8 cellular contexts compared by ENCODE assay signal in genomic region chr12:12725086-12725955, GRCh38. TPM values are rescaled to one million over a fixed set of nuclear protein-coding genes. Genes with fewer than 3 reads are reported as not detected.
A peak's percentile ranks its signal among the peaks of the same experiment; 100 is the strongest.
DNase-seq lines count a peak whose midpoint lies in the region; ATAC-seq and TF ChIP-seq lines count a peak whose summit lies in the region.

No MANE protein-coding gene starts in this region.

- in situ Hi-C loops in G401 (cut with HindIII; ENCODE audit: low sequenced_read_pairs), result no loop called here
- in situ Hi-C loops in HAP-1 (cut with MboI; ENCODE audit: low sequenced_read_pairs), result no loop called here

- no peaks in the 10 kb centered on the region for H3K27me3 ChIP-seq in HAP-1 (ENCODE audit: low read depth)
- H3K27me3 ChIP-seq in MG63, result no peaks in the 10 kb centered on the region
- no peaks in the 10 kb centered on the region for H3K27me3 ChIP-seq in foreskin keratinocyte
- no peaks in the 10 kb centered on the region for H3K27me3 ChIP-seq in neuron (ENCODE audit: insufficient read depth, low read length)

- peak; percentile 73 for ATAC-seq in foreskin keratinocyte

- peaks cover 24% of the 10 kb centered on the region for H3K36me3 ChIP-seq in HAP-1 (replicated peaks)
- peaks cover 41% of the 10 kb centered on the region for H3K36me3 ChIP-seq in MG63
- peaks cover 31% of the 10 kb centered on the region for H3K36me3 ChIP-seq in neuron (ENCODE audit: insufficient read depth, low read length)

- H3K27ac ChIP-seq in foreskin keratinocyte, result peak overlapping the region; percentile 93

- no peaks in the 10 kb centered on the region for H3K9me3 ChIP-seq in HAP-1
- H3K9me3 ChIP-seq in MG63, result no peaks in the 10 kb centered on the region
- H3K9me3 ChIP-seq in neuron (ENCODE audit: low read length), result no peaks in the 10 kb centered on the region

- H3K4me3 ChIP-seq in HAP-1 (peak overlapping the region; percentile 72), MG63 (peak overlapping the region; percentile 87), neuron (ENCODE audit: low read length) (peak overlapping the region; percentile 77)

- peak overlapping the region; percentile 12 for H2AFZ ChIP-seq in neuron (ENCODE audit: low read depth, low read length)

- H3K4me1 ChIP-seq in HAP-1 (peaks cover 23% of the 10 kb centered on the region), foreskin keratinocyte (peaks cover 25% of the 10 kb centered on the region), neuron (ENCODE audit: insufficient read depth, low read length) (peaks cover 31% of the 10 kb centered on the region)

- TF ChIP-seq CTCF in foreskin keratinocyte (conservative IDR thresholded peaks at IDR 0.05), result no peak

- DNase-seq in G401 (ENCODE audit: low spot score) (peak; percentile 99), HAP-1 (ENCODE audit: low spot score in 2 of 2) (peak; percentile 96 to 97), MG63 (peak; percentile 97), SHP77 treated with DMSO at 0.1 percent for 48 hours (lab: John Stamatoyannopoulos, UW) (peak; percentile 65), foreskin keratinocyte (peak; percentile 93 to 97), stromal cell of bone marrow (ENCODE audit: low read depth) (peak; percentile 98)
- DNase-seq in activated gamma-delta T cell treated with anti-CD3 and anti-CD28 coated beads, Interleukin-2, amount 50 U/mL, for 16 hours (ENCODE audit: low read depth), result peak; percentile 85

RNA-seq across cellular contexts. Expression of gene CDKN1B, which starts 8.2 kb away (rescaled TPM):
- 65.6 and 81.7 TPM in 2 replicates for total RNA-seq in G401 (2014; rRNA removed; shearing (Covaris generic))
- 35.1 and 57.9 TPM in 2 replicates for total RNA-seq in MG63 (2014; rRNA removed; shearing (Covaris generic); ENCODE audit: low replicate concordance)
- total RNA-seq in foreskin keratinocyte, result 14.0 and 15.6 TPM in 2 replicates
- polyA plus RNA-seq in foreskin keratinocyte, result 7.3 and 9.1 TPM in 2 replicates

RNA-seq across cellular contexts. Expression of gene GPR19, which starts 29.3 kb away (rescaled TPM):
- total RNA-seq in G401 (2014; rRNA removed; shearing (Covaris generic)), result 1.0 and 1.3 TPM in 2 replicates
- total RNA-seq in MG63 (2014; rRNA removed; shearing (Covaris generic); ENCODE audit: low replicate concordance), result 0.59 TPM in 1 of 2 replicates, not detected in the other
- 0.60 and 0.68 TPM in 2 replicates for total RNA-seq in foreskin keratinocyte
- 0.36 and 0.51 TPM in 2 replicates for polyA plus RNA-seq in foreskin keratinocyte

Comparison
In these comparisons a context has a peak if more than half of its experiments do, and no peak if none do; other contexts are left out.
1. Peak in every context shown above with its lines: DNase-seq, ATAC-seq, H3K4me3 ChIP-seq and H3K27ac ChIP-seq.